17 cellular contexts compared by ENCODE assay signal in the genomic region with DNA sequence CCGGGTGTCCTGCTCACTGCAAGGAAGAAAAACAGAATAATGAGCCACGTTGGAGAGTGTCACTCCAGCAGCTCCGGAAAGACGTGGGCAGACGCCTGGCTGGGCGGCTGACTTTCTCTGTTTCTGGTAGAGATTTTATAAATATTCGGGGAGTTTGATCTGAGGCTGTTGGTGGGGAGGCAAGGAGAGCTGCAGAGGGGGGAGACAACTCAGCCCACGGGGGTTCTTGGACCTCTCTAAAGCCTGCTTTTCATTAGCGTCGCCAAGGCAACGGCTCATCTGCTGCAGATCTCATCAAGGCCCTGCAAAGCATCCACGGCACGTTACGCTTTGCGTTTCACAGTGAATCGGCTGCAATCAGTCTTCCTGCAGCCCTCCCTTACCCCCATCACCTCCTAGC.
DNase-seq lines count a peak whose midpoint lies in the region; ATAC-seq and TF ChIP-seq lines count a peak whose summit lies in the region.
"Had no signal": no experiment of that assay in that cellular context is flagged by ENCODE, and none has a peak within 500 bp of the region (broad histone marks: within the 10 kb centered on the region; RNA-seq: fewer than 3 reads in every experiment).

No MANE protein-coding gene starts in this region.

- H3K4me3 ChIP-seq in A673 (ENCODE audit: low read depth, low read length, poor library complexity, severe bottlenecking) (no peak overlapping the region), esophagus muscularis mucosa (no peak overlapping the region), neuron (ENCODE audit: low read length) (peak overlapping the region; percentile 10), upper lobe of left lung (no peak overlapping the region)
- H3K4me3 ChIP-seq in CD8-positive, alpha-beta T cell (ENCODE audit: low read depth, low read length) = no peak overlapping the region
- H3K4me3 ChIP-seq: body of pancreas, gastrocnemius medialis, SJCRH30 had no signal

- H3K4me1 Mint-ChIP-seq in CD8-positive, alpha-beta T cell (ENCODE audit: low read depth) = no peaks in the 10 kb centered on the region
- H3K4me1 Mint-ChIP-seq: activated B cell treated with CpG ODN at 0.5 μM for 24 hours had no signal

- H3K27me3 ChIP-seq in A673 (replicated peaks; ENCODE audit: insufficient read depth, low read depth, low read length, poor library complexity) (no peaks in the 10 kb centered on the region), esophagus muscularis mucosa (no peaks in the 10 kb centered on the region), neuron (ENCODE audit: insufficient read depth, low read length) (no peaks in the 10 kb centered on the region), upper lobe of left lung (no peaks in the 10 kb centered on the region)
- no peaks in the 10 kb centered on the region for H3K27me3 ChIP-seq in CD8-positive, alpha-beta T cell (ENCODE audit: insufficient read depth, low read length)
- H3K27me3 ChIP-seq: body of pancreas, gastrocnemius medialis, SJCRH30 had no signal

- H3K27ac Mint-ChIP-seq in CD8-positive, alpha-beta T cell = no peak overlapping the region
- H3K27ac Mint-ChIP-seq: activated B cell treated with CpG ODN at 0.5 μM for 24 hours had no signal

- H3K36me3 ChIP-seq in A673 (ENCODE audit: insufficient read depth, low read length, poor library complexity, severe bottlenecking) (no peaks in the 10 kb centered on the region), esophagus muscularis mucosa (no peaks in the 10 kb centered on the region), neuron (ENCODE audit: insufficient read depth, low read length) (no peaks in the 10 kb centered on the region), upper lobe of left lung (no peaks in the 10 kb centered on the region)
- H3K36me3 ChIP-seq in CD8-positive, alpha-beta T cell (ENCODE audit: insufficient read depth, low read length) = no peaks in the 10 kb centered on the region
- H3K36me3 ChIP-seq: gastrocnemius medialis, SJCRH30 had no signal

- intact Hi-C loops in A673 (cut with micrococcal nuclease; ENCODE audit: unreplicated experiment) (no loop called here), esophagus muscularis mucosa (cut with DNase I) (no loop called here)
- intact Hi-C loops in CD8-positive, alpha-beta T cell (cut with DNase I, micrococcal nuclease) = no loop called here

- H3K9me3 Mint-ChIP-seq in CD8-positive, alpha-beta T cell = peaks cover 2% of the 10 kb centered on the region

- DNase-seq in A673 (ENCODE audit: low spot score) (peak; percentile 88), RWPE1 (ENCODE audit: low spot score) (no peak), esophagus muscularis mucosa (ENCODE audit: extremely low spot score) (no peak), 8988T (no peak), upper lobe of left lung (no peak)
- DNase-seq in CD8-positive, alpha-beta T cell = no peak
- DNase-seq: activated B cell treated with CpG ODN at 0.5 μM for 24 hours; body of pancreas; gastrocnemius medialis; NCI-H1092 treated with DMSO at 0.1 percent for 48 hours; NCI-H69; SJCRH30; stimulated activated CD4-positive, alpha-beta T cell treated with anti-CD3 and anti-CD28 coated beads, Interleukin-2, amount 100 ng/mL, for 48 hours had no signal

- no peak for ATAC-seq in upper lobe of left lung (ENCODE audit: low FRiP score in 2 of 2)
- no peak for ATAC-seq in CD8-positive, alpha-beta T cell
- no peak for ATAC-seq in GM21737 (IDR thresholded peaks at IDR 0.05; ENCODE audit: unreplicated experiment)
- ATAC-seq: body of pancreas, gastrocnemius medialis, left lobe of liver had no signal

- no peak for TF ChIP-seq EP300 in esophagus muscularis mucosa (IDR thresholded peaks at IDR 0.05)
- TF ChIP-seq EP300 in upper lobe of left lung (IDR thresholded peaks at IDR 0.05) = no peak

- POLR2A ChIA-PET in A673 (lab: Charles Lee; ENCODE audit: low non-redundant PET) = no interaction called here
- POLR2A ChIA-PET in RWPE1 (lab: Yijun Ruan, JAX; ENCODE audit: low non-redundant PET) = no interaction called here
- POLR2A ChIA-PET in CD8-positive, alpha-beta T cell (lab: Charles Lee) = no interaction called here

- H3K36me3 Mint-ChIP-seq in CD8-positive, alpha-beta T cell = no peaks in the 10 kb centered on the region

- H3K27ac ChIP-seq in A673 (ENCODE audit: low read depth, low read length, poor library complexity, severe bottlenecking) (peak overlapping the region; percentile 63), RWPE1 (peak overlapping the region; percentile 17; the same call in 1 of the 2 replicates), esophagus muscularis mucosa (replicated peaks in 1 of 4) (peak overlapping the region; percentile 70 to 79 (median 72)), upper lobe of left lung (peak overlapping the region in 1 of 4 donors; percentile 54)
- H3K27ac ChIP-seq in CD8-positive, alpha-beta T cell (ENCODE audit: low read depth, low read length) = no peak overlapping the region
- H3K27ac ChIP-seq: body of pancreas, parathyroid adenoma, SJCRH30 had no signal

- no TSS peak for BruUV-seq in A673 (replicated peaks; lab: Mats Ljungman, UMichigan)

- no peaks in the 10 kb centered on the region for H3K9me3 ChIP-seq in A673 (ENCODE audit: low read depth, low read length, poor library complexity, severe bottlenecking)
- no peaks in the 10 kb centered on the region for H3K9me3 ChIP-seq in esophagus muscularis mucosa
- no peaks in the 10 kb centered on the region for H3K9me3 ChIP-seq in neuron (ENCODE audit: low read length)
- no peaks in the 10 kb centered on the region for H3K9me3 ChIP-seq in upper lobe of left lung
- no peaks in the 10 kb centered on the region for H3K9me3 ChIP-seq in CD8-positive, alpha-beta T cell (ENCODE audit: low read length)
- H3K9me3 ChIP-seq: body of pancreas, gastrocnemius medialis had no signal

- CTCF ChIA-PET in A673 (lab: Charles Lee) (no interaction called here), RWPE1 (lab: Yijun Ruan, JAX) (interaction anchor here (0.6 kb wide), 1 partner anchor 642 kb away, joined by 3 read pairs; no protein-coding TSS in a partner anchor)
- CTCF ChIA-PET in CD8-positive, alpha-beta T cell (lab: Charles Lee) = interaction anchor here (0.6 to 1.6 kb wide), 2 partner anchors 12 to 19 kb away, joined by 3 to 4 read pairs; no protein-coding TSS in a partner anchor

- no peak overlapping the region for H3K4me3 Mint-ChIP-seq in CD8-positive, alpha-beta T cell
- H3K4me3 Mint-ChIP-seq: activated B cell treated with CpG ODN at 0.5 μM for 24 hours had no signal

- no peaks in the 10 kb centered on the region for H3K27me3 Mint-ChIP-seq in CD8-positive, alpha-beta T cell (ENCODE audit: low read depth)
- H3K27me3 Mint-ChIP-seq: activated B cell treated with CpG ODN at 0.5 μM for 24 hours had no signal

- TF ChIP-seq POLR2A in esophagus muscularis mucosa (IDR thresholded peaks at IDR 0.05; ENCODE audit: low read depth) (no peak), upper lobe of left lung (IDR thresholded peaks at IDR 0.05) (no peak)

- peaks cover 59% of the 10 kb centered on the region for H3K4me1 ChIP-seq in A673 (ENCODE audit: insufficient read depth, low read length, poor library complexity, severe bottlenecking)
- H3K4me1 ChIP-seq in esophagus muscularis mucosa = peaks cover 39 to 71% (median 65%) of the 10 kb centered on the region in 4 donors
- H3K4me1 ChIP-seq in neuron (ENCODE audit: insufficient read depth, low read length) = peaks cover 47% of the 10 kb centered on the region
- H3K4me1 ChIP-seq in upper lobe of left lung = peaks cover 9 to 35% (median 13%) of the 10 kb centered on the region in 4 donors
- H3K4me1 ChIP-seq in CD8-positive, alpha-beta T cell (ENCODE audit: insufficient read depth, low read length) = no peaks in the 10 kb centered on the region
- H3K4me1 ChIP-seq: parathyroid adenoma had no signal

- TF ChIP-seq CTCF in A673 (conservative IDR thresholded peaks at IDR 0.05; ENCODE audit: low read depth, low read length) (no peak), RWPE1 (conservative IDR thresholded peaks at IDR 0.05; ENCODE audit: low read depth) (no peak), esophagus muscularis mucosa (IDR thresholded peaks at IDR 0.05) (no peak), upper lobe of left lung (IDR thresholded peaks at IDR 0.05) (no peak)
- TF ChIP-seq CTCF in CD8-positive, alpha-beta T cell (IDR thresholded peaks at IDR 0.05) = no peak

- WGBS in esophagus muscularis mucosa = 54% methylated on average over 16 of the region's 16 CpGs
- WGBS in upper lobe of left lung, 2 donors = 85 to 91% methylated on average over 16 of the region's 16 CpGs

- no peak overlapping the region for H2AFZ ChIP-seq in neuron (ENCODE audit: low read depth, low read length)
- H2AFZ ChIP-seq: parathyroid adenoma had no signal
